Comparison of ENCODE assay signal across 1 cellular context in the genomic region with DNA sequence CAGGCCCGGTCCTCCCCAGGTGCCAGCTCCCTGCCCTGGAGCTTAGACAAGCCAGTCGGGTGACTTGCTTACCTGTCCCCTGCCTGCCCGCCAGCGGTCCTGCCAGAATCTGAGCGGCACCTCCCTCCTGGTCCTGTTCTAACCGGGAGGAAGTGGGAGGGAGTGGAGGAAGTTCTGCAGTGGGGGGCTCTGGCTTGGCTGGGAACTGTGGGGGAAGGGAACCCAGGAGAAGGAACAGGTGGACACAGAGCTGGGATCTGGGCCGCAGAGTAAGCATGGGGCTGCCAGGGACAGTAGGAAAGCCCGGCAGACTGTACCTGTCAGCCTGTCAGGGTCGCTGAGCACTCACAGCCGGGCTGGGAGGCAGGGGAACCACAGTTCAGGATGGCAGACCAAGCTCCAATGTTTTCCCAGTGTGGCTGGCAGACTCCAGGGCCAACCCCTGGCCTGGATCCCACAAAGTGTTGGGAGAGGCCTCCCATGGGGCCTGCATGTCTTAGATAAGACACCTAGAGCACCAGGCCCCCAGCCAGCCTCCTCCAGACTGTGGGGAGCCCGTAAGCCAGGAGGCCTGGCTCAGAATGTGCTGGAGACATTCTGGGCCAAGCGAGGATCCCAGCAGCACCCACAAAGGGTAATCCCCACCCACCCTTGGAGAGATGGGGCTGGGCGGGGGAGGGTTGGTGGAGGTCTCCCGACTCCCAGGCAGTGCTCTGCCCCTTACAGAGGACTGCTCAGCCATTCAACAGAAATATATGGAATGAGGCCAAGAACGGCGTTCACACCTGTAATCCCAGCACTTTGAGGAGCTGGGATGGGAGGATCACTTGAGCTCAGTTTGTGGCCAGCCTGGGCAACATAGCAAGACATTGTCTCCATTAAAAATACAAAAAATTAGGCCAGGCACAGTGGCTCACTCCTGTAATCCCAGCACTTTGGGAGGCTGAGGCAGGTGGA.
TF ChIP-seq lines count a peak whose summit lies in the region.

No MANE protein-coding gene starts in this region.

TF ChIP-seq in GM23338, 12 proteins besides CTCF, POLR2A, EP300 and RAD21 (continued from another document):
- TF ChIP-seq ZNF462 (CRISPR knock-in tag; IDR thresholded peaks at IDR 0.05) (no peak), ZNF114 (CRISPR knock-in tag; IDR thresholded peaks at IDR 0.05) (no peak), JUNB (IDR thresholded peaks at IDR 0.05; ENCODE audit: unreplicated experiment) (no peak), ZNF331 (CRISPR knock-in tag; IDR thresholded peaks at IDR 0.05; ENCODE audit: low read depth) (no peak), EZH2phosphoT487 (IDR thresholded peaks at IDR 0.05; ENCODE audit: unreplicated experiment) (no peak)
